Comparison of ENCODE assay signal across 36 cellular contexts in the genomic region with DNA sequence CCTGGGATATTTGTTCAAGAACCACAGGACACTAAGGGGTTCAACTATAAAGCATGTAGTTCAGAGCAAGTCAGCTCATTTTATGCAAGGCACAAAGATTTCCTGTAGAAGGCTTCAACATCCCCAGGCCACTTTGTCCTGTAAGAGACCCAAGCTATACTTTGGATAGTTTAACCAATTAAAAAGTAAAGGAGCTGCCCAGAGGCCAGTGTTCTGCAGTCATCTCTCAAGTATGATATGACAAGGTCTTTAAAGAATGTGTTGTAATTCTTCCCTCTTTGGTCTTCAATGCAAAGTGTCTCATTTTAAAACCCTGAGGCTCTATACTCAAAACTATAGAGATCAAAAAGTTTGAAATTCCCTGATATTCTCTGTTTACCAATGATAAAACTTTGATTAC. TPM values are rescaled to one million over a fixed set of nuclear protein-coding genes. Genes with fewer than 3 reads are reported as not detected.
"Had no signal": no experiment of that assay in that cellular context is flagged by ENCODE, and none has a peak within 500 bp of the region (broad histone marks: within the 10 kb centered on the region; RNA-seq: fewer than 3 reads in every experiment).

No MANE protein-coding gene starts in this region.

- H3K36me3 Mint-ChIP-seq: memory B cell, mesothelial cell of epicardium, naive B cell, neural progenitor cell had no signal

- H3K27me3 Mint-ChIP-seq: dendritic cell treated with granulocyte-macrophage colony-stimulating factor and Interleukin-4, amounts not matched to agents 40 ng/mL and 50 ng/mL, for 4 days; memory B cell; naive B cell; stimulated activated naive CD8-positive, alpha-beta T cell treated with anti-CD3 and anti-CD28 coated beads, Interleukin-15, amount 100 ng/mL, for 72 hours had no signal

- H3K4me3 Mint-ChIP-seq: dendritic cell treated with granulocyte-macrophage colony-stimulating factor and Interleukin-4, amounts not matched to agents 40 ng/mL and 50 ng/mL, for 4 days; endodermal cell; immature natural killer cell; memory B cell; mesothelial cell of epicardium; naive B cell; nephron; neural progenitor cell; stimulated activated naive CD8-positive, alpha-beta T cell treated with anti-CD3 and anti-CD28 coated beads, Interleukin-15, amount 100 ng/mL, for 72 hours had no signal

- DNase-seq: colonic mucosa; effector CD8-positive, alpha-beta T cell; endodermal cell; foreskin melanocyte; glutamatergic neuron; heart right ventricle; hypothalamus; immature natural killer cell; islet precursor cell; left ventricle myocardium superior; lower lobe of right lung; mucosa of descending colon; naive B cell; stimulated activated CD4-positive, alpha-beta T cell treated with anti-CD3 and anti-CD28 coated beads, Interleukin-12 subunit alpha, Interleukin-12 subunit beta, amount 100 ng/mL, for 4 hours; stimulated activated CD4-positive, alpha-beta T cell treated with anti-CD3 and anti-CD28 coated beads, Interleukin-1b, Interleukin-23, amount 100 ng/mL, for 48 hours; stimulated activated CD4-positive, alpha-beta T cell treated with anti-CD3 and anti-CD28 coated beads, Interleukin-4, amount 100 ng/mL, for 1 hour; stimulated activated CD8-positive, alpha-beta memory T cell treated with anti-CD3 and anti-CD28 coated beads, Interleukin-4, amount 100 ng/mL, for 48 hours; stimulated activated naive CD4-positive, alpha-beta T cell; stimulated activated naive CD8-positive, alpha-beta T cell treated with anti-CD3 and anti-CD28 coated beads, Interleukin-15, amount 100 ng/mL, for 72 hours; transverse colon had no signal

- ATAC-seq: heart right ventricle; left ventricle myocardium superior; lower lobe of right lung; mucosa of descending colon; sciatic nerve; stimulated activated naive CD8-positive, alpha-beta T cell treated with anti-CD3 and anti-CD28 coated beads, Interleukin-15, amount 100 ng/mL, for 72 hours had no signal

- H3K27me3 ChIP-seq: colonic mucosa, esophagus muscularis mucosa, heart right ventricle, neural progenitor cell, right atrium auricular region, suprapubic skin, transverse colon, vagina had no signal

- H3K4me2 ChIP-seq: neural progenitor cell, smooth muscle cell had no signal

- H2AFZ ChIP-seq: neural progenitor cell had no signal

- H3K4me1 ChIP-seq: colonic mucosa, esophagus muscularis mucosa, heart right ventricle, lower lobe of right lung, neural progenitor cell, prostate gland, right atrium auricular region, suprapubic skin, transverse colon, vagina had no signal

- H3K4me3 ChIP-seq: colonic mucosa, esophagus muscularis mucosa, heart right ventricle, lower lobe of right lung, mucosa of descending colon, neural progenitor cell, prostate gland, right atrium auricular region, smooth muscle cell, suprapubic skin, transverse colon, vagina had no signal

- H3K4me1 Mint-ChIP-seq: endodermal cell; immature natural killer cell; memory B cell; mesothelial cell of epicardium; naive B cell; nephron; neural progenitor cell; stimulated activated naive CD8-positive, alpha-beta T cell treated with anti-CD3 and anti-CD28 coated beads, Interleukin-15, amount 100 ng/mL, for 72 hours had no signal

- H3K36me3 ChIP-seq: colonic mucosa, esophagus muscularis mucosa, heart right ventricle, lower lobe of right lung, neural progenitor cell, prostate gland, right atrium auricular region, suprapubic skin, transverse colon, vagina had no signal

- H3K9me3 Mint-ChIP-seq: nephron; neural progenitor cell; stimulated activated naive CD8-positive, alpha-beta T cell treated with anti-CD3 and anti-CD28 coated beads, Interleukin-15, amount 100 ng/mL, for 72 hours had no signal

- H3K9me3 ChIP-seq: colonic mucosa, lower lobe of right lung, prostate gland, right atrium auricular region, suprapubic skin, transverse colon, vagina had no signal

- H3K9ac ChIP-seq: neural progenitor cell had no signal

- H3K27ac ChIP-seq: colonic mucosa, esophagus muscularis mucosa, heart right ventricle, lower lobe of right lung, neural progenitor cell, prostate gland, right atrium auricular region, suprapubic skin, transverse colon, vagina had no signal

- H3K27ac Mint-ChIP-seq: dendritic cell treated with granulocyte-macrophage colony-stimulating factor and Interleukin-4, amounts not matched to agents 40 ng/mL and 50 ng/mL, for 4 days; endodermal cell; immature natural killer cell; memory B cell; mesothelial cell of epicardium; naive B cell; nephron; neural progenitor cell; stimulated activated naive CD8-positive, alpha-beta T cell treated with anti-CD3 and anti-CD28 coated beads, Interleukin-15, amount 100 ng/mL, for 72 hours had no signal

RNA-seq across cellular contexts. Expression of a gene that starts 34.1 kb away (rescaled TPM):
- total RNA-seq: colonic mucosa, endodermal cell, epithelial cell of proximal tubule, esophagus muscularis mucosa, fibroblast of lung, heart right ventricle, left ventricle myocardium superior, lower lobe of right lung, mesothelial cell of epicardium, mucosa of descending colon, osteocyte, prostate gland, right atrium auricular region, sciatic nerve, smooth muscle cell, suprapubic skin, transverse colon, ureter, vagina had no signal

RNA-seq across cellular contexts. Expression of a gene that starts 41.7 kb away (rescaled TPM):
- total RNA-seq: colonic mucosa, endodermal cell, epithelial cell of proximal tubule, esophagus muscularis mucosa, fibroblast of lung, heart right ventricle, left ventricle myocardium superior, lower lobe of right lung, mesothelial cell of epicardium, mucosa of descending colon, osteocyte, prostate gland, right atrium auricular region, sciatic nerve, smooth muscle cell, transverse colon, ureter, vagina had no signal

RNA-seq across cellular contexts. Expression of a gene that starts 41.8 kb away (rescaled TPM):
- total RNA-seq: colonic mucosa, endodermal cell, epithelial cell of proximal tubule, esophagus muscularis mucosa, fibroblast of lung, heart right ventricle, left ventricle myocardium superior, lower lobe of right lung, mesothelial cell of epicardium, mucosa of descending colon, osteocyte, prostate gland, right atrium auricular region, sciatic nerve, smooth muscle cell, suprapubic skin, transverse colon, ureter, vagina had no signal

RNA-seq across cellular contexts. Expression of a gene that starts 56.3 kb away (rescaled TPM):
- total RNA-seq: colonic mucosa, endodermal cell, epithelial cell of proximal tubule, esophagus muscularis mucosa, fibroblast of lung, heart right ventricle, left ventricle myocardium superior, lower lobe of right lung, mesothelial cell of epicardium, mucosa of descending colon, osteocyte, prostate gland, right atrium auricular region, sciatic nerve, smooth muscle cell, suprapubic skin, transverse colon, ureter, vagina had no signal
